In genomic region chr22:27846910-27847309, GRCh38 we compare ENCODE assay signal across 20 cellular contexts. TPM values are rescaled to one million over a fixed set of nuclear protein-coding genes. Genes with fewer than 3 reads are reported as not detected.
DNase-seq lines count a peak whose midpoint lies in the region; ATAC-seq, FAIRE-seq and TF ChIP-seq lines count a peak whose summit lies in the region.
"Had no signal": no experiment of that assay in that cellular context is flagged by ENCODE, and none has a peak within 500 bp of the region (broad histone marks: within the 10 kb centered on the region; RNA-seq: fewer than 3 reads in every experiment).

No MANE protein-coding gene starts in this region.

- no peaks in the 10 kb centered on the region for H3K36me3 ChIP-seq in bronchial epithelial cell (ENCODE audit: control insufficient read depth, insufficient read depth, low read length)

- peaks cover 5% of the 10 kb centered on the region for H3K4me1 Mint-ChIP-seq in activated naive CD8-positive, alpha-beta T cell treated with anti-CD3 and anti-CD28 coated beads for 36 hours
- no peaks in the 10 kb centered on the region for H3K4me1 Mint-ChIP-seq in activated naive CD8-positive, alpha-beta T cell treated with anti-CD3 and anti-CD28 coated beads, Interleukin-2, amount 50 U/mL, for 24 hours
- H3K4me1 Mint-ChIP-seq in nephron progenitor cell: peaks cover 95% of the 10 kb centered on the region

- H3K4me3 Mint-ChIP-seq in activated naive CD8-positive, alpha-beta T cell treated with anti-CD3 and anti-CD28 coated beads for 36 hours: no peak overlapping the region
- H3K4me3 Mint-ChIP-seq in activated naive CD8-positive, alpha-beta T cell treated with anti-CD3 and anti-CD28 coated beads, Interleukin-2, amount 50 U/mL, for 24 hours: no peak overlapping the region
- H3K4me3 Mint-ChIP-seq in nephron progenitor cell: peak overlapping the region; percentile 25
- H3K4me3 Mint-ChIP-seq: IgD-negative memory B cell had no signal

- H3K9me3 Mint-ChIP-seq in activated naive CD8-positive, alpha-beta T cell treated with anti-CD3 and anti-CD28 coated beads for 36 hours: no peaks in the 10 kb centered on the region
- H3K9me3 Mint-ChIP-seq in activated naive CD8-positive, alpha-beta T cell treated with anti-CD3 and anti-CD28 coated beads, Interleukin-2, amount 50 U/mL, for 24 hours: no peaks in the 10 kb centered on the region
- no peaks in the 10 kb centered on the region for H3K9me3 Mint-ChIP-seq in nephron progenitor cell
- H3K9me3 Mint-ChIP-seq: IgD-negative memory B cell had no signal

- peak overlapping the region; percentile 46 for H3K27ac Mint-ChIP-seq in activated naive CD8-positive, alpha-beta T cell treated with anti-CD3 and anti-CD28 coated beads for 36 hours
- H3K27ac Mint-ChIP-seq in activated naive CD8-positive, alpha-beta T cell treated with anti-CD3 and anti-CD28 coated beads, Interleukin-2, amount 50 U/mL, for 24 hours: no peak overlapping the region
- H3K27ac Mint-ChIP-seq in nephron progenitor cell: peak overlapping the region; percentile 95
- H3K27ac Mint-ChIP-seq: IgD-negative memory B cell had no signal

- H3K27me3 ChIP-seq in bronchial epithelial cell (ENCODE audit: control insufficient read depth, insufficient read depth, low read length): no peaks in the 10 kb centered on the region
- H3K27me3 ChIP-seq: MG63 had no signal

- ATAC-seq in activated naive CD8-positive, alpha-beta T cell treated with anti-CD3 and anti-CD28 coated beads, Interleukin-2, amount 50 U/mL, for 24 hours: no peak

- FAIRE-seq in bronchial epithelial cell (lab: Jason Lieb, UNC): peak; percentile 7
- FAIRE-seq: HTR-8/SVneo had no signal

- H3K36me3 Mint-ChIP-seq in activated naive CD8-positive, alpha-beta T cell treated with anti-CD3 and anti-CD28 coated beads for 36 hours: peaks cover 31% of the 10 kb centered on the region
- H3K36me3 Mint-ChIP-seq in activated naive CD8-positive, alpha-beta T cell treated with anti-CD3 and anti-CD28 coated beads, Interleukin-2, amount 50 U/mL, for 24 hours (ENCODE audit: low read depth): peaks cover 36% of the 10 kb centered on the region
- H3K36me3 Mint-ChIP-seq in nephron progenitor cell (ENCODE audit: low read depth): peaks cover 30% of the 10 kb centered on the region

- no peak for DNase-seq in activated naive CD8-positive, alpha-beta T cell treated with anti-CD3 and anti-CD28 coated beads for 36 hours
- DNase-seq in activated naive CD8-positive, alpha-beta T cell treated with anti-CD3 and anti-CD28 coated beads, Interleukin-2, amount 50 U/mL, for 24 hours: no peak
- DNase-seq in bronchial epithelial cell (ENCODE audit: low read depth): no peak
- no peak for DNase-seq in nephron progenitor cell
- no peak for DNase-seq in Ammon's horn (ENCODE audit: low spot score)
- no peak for DNase-seq in DMS53 (lab: John Stamatoyannopoulos, UW)
- no peak for DNase-seq in NCI-H226
- DNase-seq: C1 segment of cervical spinal cord, GF-D8, GM23248, HCEC 1CT, Kasumi-1, MG63, NCI-H1048, NCI-H1436, NCI-H1930, NCI-H774, Right ventricle myocardium superior had no signal

- H3K4me3 ChIP-seq in bronchial epithelial cell (ENCODE audit: low read depth, low read length): no peak overlapping the region
- H3K4me3 ChIP-seq: GM23248, MG63 had no signal

- H3K27me3 Mint-ChIP-seq in activated naive CD8-positive, alpha-beta T cell treated with anti-CD3 and anti-CD28 coated beads for 36 hours: no peaks in the 10 kb centered on the region
- no peaks in the 10 kb centered on the region for H3K27me3 Mint-ChIP-seq in activated naive CD8-positive, alpha-beta T cell treated with anti-CD3 and anti-CD28 coated beads, Interleukin-2, amount 50 U/mL, for 24 hours
- H3K27me3 Mint-ChIP-seq in nephron progenitor cell (ENCODE audit: low read depth, poor library complexity): no peaks in the 10 kb centered on the region
- H3K27me3 Mint-ChIP-seq: IgD-negative memory B cell had no signal

- no peak for TF ChIP-seq CTCF in bronchial epithelial cell (IDR thresholded peaks at IDR 0.05; ENCODE audit: insufficient read depth, low read length, severe bottlenecking)
- no peak for TF ChIP-seq CTCF in nephron progenitor cell (IDR thresholded peaks at IDR 0.05)

RNA-seq across cellular contexts. Expression of gene MN1, which starts 45.4 kb away (rescaled TPM):
- total RNA-seq in activated naive CD8-positive, alpha-beta T cell treated with anti-CD3 and anti-CD28 coated beads for 36 hours: under 1 TPM; 0.06 TPM
- 1.3 and 2.0 TPM in 2 replicates for total RNA-seq in bronchial epithelial cell
